ENCODE assay signal across 18 cellular contexts in genomic region chr4:160009656-160010493, GRCh38.
"Had no signal": no experiment of that assay in that cellular context is flagged by ENCODE, and none has a peak within 500 bp of the region (broad histone marks: within the 10 kb centered on the region; RNA-seq: fewer than 3 reads in every experiment).

No MANE protein-coding gene starts in this region.

- H2AFZ ChIP-seq: neural progenitor cell had no signal

- H3K27me3 ChIP-seq: neural progenitor cell, suprapubic skin, thyroid gland had no signal

- ATAC-seq: left lobe of liver; naive thymus-derived CD4-positive, alpha-beta T cell; right cardiac atrium; stimulated activated naive CD8-positive, alpha-beta T cell treated with anti-CD3 and anti-CD28 coated beads, Interleukin-15, amount 100 ng/mL, for 72 hours had no signal

- DNase-seq: cortex of kidney; effector CD4-positive, alpha-beta T cell; head of caudate nucleus; mesendoderm; midbrain; naive thymus-derived CD4-positive, alpha-beta T cell; right cardiac atrium; small intestine; stimulated activated CD4-positive, alpha-beta T cell treated with anti-CD3 and anti-CD28 coated beads, Interleukin-15, amount 100 ng/mL, for 24 hours; stimulated activated CD4-positive, alpha-beta T cell treated with anti-CD3 and anti-CD28 coated beads, Interleukin-2, amount 100 ng/mL, for 48 hours; stimulated activated CD8-positive, alpha-beta memory T cell treated with anti-CD3 and anti-CD28 coated beads, Interleukin-4, amount 100 ng/mL, for 48 hours; stimulated activated naive CD4-positive, alpha-beta T cell; stimulated activated naive CD8-positive, alpha-beta T cell treated with anti-CD3 and anti-CD28 coated beads, Interleukin-15, amount 100 ng/mL, for 72 hours; thyroid gland had no signal

- H3K27ac ChIP-seq: neural progenitor cell, prostate gland, suprapubic skin, thyroid gland had no signal

- H3K9ac ChIP-seq: neural progenitor cell had no signal

- H3K9me3 ChIP-seq: prostate gland, thyroid gland had no signal

- H3K36me3 ChIP-seq: neural progenitor cell, prostate gland, suprapubic skin, thyroid gland had no signal

- H3K4me1 ChIP-seq: neural progenitor cell, prostate gland, suprapubic skin, thyroid gland had no signal

- H3K4me3 ChIP-seq: neural progenitor cell, prostate gland, suprapubic skin, thyroid gland had no signal

- H3K4me2 ChIP-seq: neural progenitor cell had no signal
